1 cellular context compared by ENCODE assay signal in genomic region chr6:35497571-35498406, GRCh38.
TF ChIP-seq lines count a peak whose summit lies in the region.

No MANE protein-coding gene starts in this region.

TF ChIP-seq in HepG2, 621 proteins besides CTCF, POLR2A, EP300 and RAD21 (continued from another document and continues in another):
- TF ChIP-seq ZBTB49 (CRISPR knock-in tag; IDR thresholded peaks at IDR 0.05; ENCODE audit: borderline replicate concordance): peak; percentile 92
- TF ChIP-seq PHB2 (IDR thresholded peaks at IDR 0.05; ENCODE audit: partially characterized antibody): no peak
- TF ChIP-seq SMYD3 (CRISPR knock-in tag; IDR thresholded peaks at IDR 0.05): no peak; the same call in 1 of the 2 replicates
- no peak for TF ChIP-seq FOXJ3 (CRISPR knock-in tag; IDR thresholded peaks at IDR 0.05; ENCODE audit: borderline replicate concordance)
- TF ChIP-seq PRPF4 (IDR thresholded peaks at IDR 0.05; ENCODE audit: low read depth, low read length, poor library complexity, severe bottlenecking): no peak
- TF ChIP-seq ZNF784 (CRISPR knock-in tag; IDR thresholded peaks at IDR 0.05; ENCODE audit: borderline replicate concordance): 0 out of 2 replicates have a peak, but pooled peaks have one; percentile 63
- TF ChIP-seq ZNF543 (CRISPR knock-in tag; IDR thresholded peaks at IDR 0.05): peak; percentile 87
- no peak for TF ChIP-seq RNF219 (CRISPR knock-in tag; IDR thresholded peaks at IDR 0.05)
- no peak for TF ChIP-seq RCOR2 (CRISPR knock-in tag; IDR thresholded peaks at IDR 0.05)
- TF ChIP-seq ZNF138 (CRISPR knock-in tag; IDR thresholded peaks at IDR 0.05; ENCODE audit: low read depth): peak; percentile 73; the same call in 1 of the 2 replicates
- TF ChIP-seq CSRNP2 (CRISPR knock-in tag; conservative IDR thresholded peaks at IDR 0.05; ENCODE audit: low read depth): no peak
- no peak for TF ChIP-seq ZSCAN29 (CRISPR knock-in tag; conservative IDR thresholded peaks at IDR 0.05)
- no peak for TF ChIP-seq ZNF644 (CRISPR knock-in tag; IDR thresholded peaks at IDR 0.05; ENCODE audit: low read depth)
- TF ChIP-seq ZZZ3 (CRISPR knock-in tag; IDR thresholded peaks at IDR 0.05; ENCODE audit: borderline replicate concordance): no peak
- TF ChIP-seq ZNF235 (CRISPR knock-in tag; IDR thresholded peaks at IDR 0.05; ENCODE audit: borderline replicate concordance): peak; percentile 84; the same call in 1 of the 2 replicates
- peak in 1 of 2 experiments; percentile 39; a peak in 1 of 4 replicates for TF ChIP-seq ATF4 (CRISPR knock-in tag; IDR thresholded peaks at IDR 0.05)
- peak; percentile 29; the same call in 1 of the 2 replicates for TF ChIP-seq ZNF33B (CRISPR knock-in tag; IDR thresholded peaks at IDR 0.05)
- peak; percentile 57 for TF ChIP-seq YEATS4 (CRISPR knock-in tag; IDR thresholded peaks at IDR 0.05; ENCODE audit: borderline replicate concordance)
- TF ChIP-seq TCF12 (IDR thresholded peaks at IDR 0.05): no peak
- 0 out of 2 replicates have a peak, but pooled peaks have one; percentile 35 for TF ChIP-seq TCF12 (CRISPR knock-in tag; IDR thresholded peaks at IDR 0.05)
- TF ChIP-seq GZF1 (CRISPR knock-in tag; IDR thresholded peaks at IDR 0.05): peak; percentile 50; the same call in 1 of the 2 replicates
- TF ChIP-seq ZBED4 (CRISPR knock-in tag; IDR thresholded peaks at IDR 0.05; ENCODE audit: borderline replicate concordance): 0 out of 2 replicates have a peak, but pooled peaks have one; percentile 28
- TF ChIP-seq ZNF878 (CRISPR knock-in tag; IDR thresholded peaks at IDR 0.05): peak; percentile 93; the same call in 1 of the 2 replicates
- TF ChIP-seq AGO1 (IDR thresholded peaks at IDR 0.05; ENCODE audit: low read depth, low read length, poor library complexity, severe bottlenecking): no peak
- peak; percentile 42; the same call in 1 of the 2 replicates for TF ChIP-seq AHDC1 (CRISPR knock-in tag; IDR thresholded peaks at IDR 0.05; ENCODE audit: borderline replicate concordance)
- TF ChIP-seq THAP8 (CRISPR knock-in tag; IDR thresholded peaks at IDR 0.05; ENCODE audit: borderline replicate concordance): 0 out of 2 replicates have a peak, but pooled peaks have one; percentile 81
- TF ChIP-seq SP140L (CRISPR knock-in tag; IDR thresholded peaks at IDR 0.05; ENCODE audit: borderline replicate concordance): no peak; the same call in 1 of the 2 replicates
- peak; percentile 85 for TF ChIP-seq PATZ1 (CRISPR knock-in tag; IDR thresholded peaks at IDR 0.05)
- peak; percentile 24; the same call in 1 of the 2 replicates for TF ChIP-seq DRAP1 (CRISPR knock-in tag; IDR thresholded peaks at IDR 0.05)
- peak; percentile 98 for TF ChIP-seq MXD3 (CRISPR knock-in tag; IDR thresholded peaks at IDR 0.05)
